In genomic region chr6:99013145-99013544, GRCh38 we compare ENCODE assay signal across 12 cellular contexts.
A peak's percentile ranks its signal among the peaks of the same experiment; 100 is the strongest.
DNase-seq lines count a peak whose midpoint lies in the region; ATAC-seq and TF ChIP-seq lines count a peak whose summit lies in the region.
"Had no signal": no experiment of that assay in that cellular context is flagged by ENCODE, and none has a peak within 500 bp of the region (broad histone marks: within the 10 kb centered on the region; RNA-seq: fewer than 3 reads in every experiment).

No MANE protein-coding gene starts in this region.

- no peaks in the 10 kb centered on the region for H3K9me3 ChIP-seq in endodermal cell (ENCODE audit: control insufficient read depth, low read length)
- H3K9me3 ChIP-seq in trophoblast cell (ENCODE audit: insufficient read depth, low read depth, low read length): no peaks in the 10 kb centered on the region
- H3K9me3 ChIP-seq in psoas muscle: no peaks in the 10 kb centered on the region
- H3K9me3 ChIP-seq: colonic mucosa had no signal

- no peak overlapping the region for H2BK120ac ChIP-seq in trophoblast cell (ENCODE audit: insufficient read depth, low read length, poor library complexity)

- no peaks in the 10 kb centered on the region for H3K27me3 Mint-ChIP-seq in endodermal cell (ENCODE audit: insufficient read depth)

- no peak overlapping the region for H2AFZ ChIP-seq in trophoblast cell (ENCODE audit: insufficient read depth, low read length, poor library complexity)

- no peak for ATAC-seq in psoas muscle
- ATAC-seq: natural killer cell had no signal

- no peak overlapping the region for H3K23ac ChIP-seq in trophoblast cell (ENCODE audit: low read length)

- no peak overlapping the region for H4K8ac ChIP-seq in trophoblast cell (ENCODE audit: low read depth, low read length)

- H3K27me3 ChIP-seq in endodermal cell (ENCODE audit: control insufficient read depth, insufficient read depth, low read length, poor library complexity, severe bottlenecking): no peaks in the 10 kb centered on the region
- H3K27me3 ChIP-seq in trophoblast cell (ENCODE audit: insufficient read depth, low read length): no peaks in the 10 kb centered on the region
- no peaks in the 10 kb centered on the region for H3K27me3 ChIP-seq in psoas muscle (ENCODE audit: insufficient read depth in 3 of 3, low read length in 2 of 3)
- H3K27me3 ChIP-seq: colonic mucosa had no signal

- no peaks in the 10 kb centered on the region for H3K36me3 Mint-ChIP-seq in endodermal cell (ENCODE audit: low read depth)
- H3K36me3 Mint-ChIP-seq: natural killer cell had no signal

- TF ChIP-seq CTCF in endodermal cell (conservative IDR thresholded peaks at IDR 0.05) (no peak), psoas muscle (IDR thresholded peaks at IDR 0.05) (no peak)

- no peak overlapping the region for H3K4me2 ChIP-seq in trophoblast cell (ENCODE audit: low read length)

- H2BK12ac ChIP-seq in trophoblast cell (ENCODE audit: low read length): no peak overlapping the region

- peak overlapping the region; percentile 30 for H3K27ac Mint-ChIP-seq in endodermal cell
- H3K27ac Mint-ChIP-seq: natural killer cell had no signal

- peaks cover 7% of the 10 kb centered on the region for H3K4me1 ChIP-seq in endodermal cell (ENCODE audit: control insufficient read depth, insufficient read depth, low read length)
- H3K4me1 ChIP-seq in trophoblast cell (ENCODE audit: control insufficient read depth in 1 of 2, insufficient read depth in 2 of 2, low read length in 2 of 2): no peaks in the 10 kb centered on the region
- no peaks in the 10 kb centered on the region for H3K4me1 ChIP-seq in psoas muscle
- H3K4me1 ChIP-seq: colonic mucosa had no signal

- WGBS in endodermal cell (ENCODE audit: insufficient coverage in 1 of 2, insufficient read length in 1 of 2), 2 experiments: 57 to 92% methylated on average over 1 to 2 of the region's 2 CpGs
- no CpG with 5 or more reads among the region's 2 CpGs for whole genome bisulfite sequencing in trophoblast cell (ENCODE audit: extremely low coverage, insufficient coverage, insufficient read length)
- 60 to 71% (median 63%) methylated on average over 2 of the region's 2 CpGs for WGBS in psoas muscle, 3 donors

- no peaks in the 10 kb centered on the region for H3K36me3 ChIP-seq in endodermal cell (ENCODE audit: control insufficient read depth, insufficient read depth, low read length)
- no peaks in the 10 kb centered on the region for H3K36me3 ChIP-seq in trophoblast cell (ENCODE audit: control insufficient read depth in 1 of 2, insufficient read depth in 2 of 2, low read length in 2 of 2)
- no peaks in the 10 kb centered on the region for H3K36me3 ChIP-seq in psoas muscle (ENCODE audit: insufficient read depth in 1 of 2, low read depth in 1 of 2)
- H3K36me3 ChIP-seq: colonic mucosa had no signal

- H3K79me1 ChIP-seq in trophoblast cell (ENCODE audit: low read length): no peaks in the 10 kb centered on the region

- no peaks in the 10 kb centered on the region for H3K9me3 Mint-ChIP-seq in endodermal cell

- peak; percentile 75 for DNase-seq in GM04503 (ENCODE audit: low read depth)
- DNase-seq in RKO (ENCODE audit: low spot score): peak; percentile 74
- DNase-seq in endodermal cell: no peak
- DNase-seq in trophoblast cell: peak; percentile 6 to 14
- no peak for DNase-seq in psoas muscle
- no peak for DNase-seq in KG1 (lab: John Stamatoyannopoulos, UW)
- no peak for DNase-seq in nucleus accumbens (lab: John Stamatoyannopoulos, UW)
- no peak for DNase-seq in GDM1 (lab: John Stamatoyannopoulos, UW)
- DNase-seq: colonic mucosa; DND-41; natural killer cell; stimulated activated naive CD4-positive, alpha-beta T cell had no signal

- no peak overlapping the region for H3K14ac ChIP-seq in trophoblast cell (ENCODE audit: low read length)

- intact Hi-C loops in psoas muscle (cut with DNase I): no loop called here

- H3K9ac ChIP-seq in endodermal cell (ENCODE audit: extremely low read depth, low read length, poor library complexity, severe bottlenecking) (no peak overlapping the region), trophoblast cell (ENCODE audit: low read length) (no peak overlapping the region)

- H4K91ac ChIP-seq in trophoblast cell (ENCODE audit: low read depth, low read length): no peak overlapping the region

- no peak overlapping the region for H3K4me3 ChIP-seq in endodermal cell (ENCODE audit: low read length)
- H3K4me3 ChIP-seq in trophoblast cell (ENCODE audit: low read depth, low read length): no peak overlapping the region
- H3K4me3 ChIP-seq in psoas muscle: no peak overlapping the region
- H3K4me3 ChIP-seq: colonic mucosa had no signal

- H3K27ac ChIP-seq in endodermal cell (ENCODE audit: low read depth, low read length) (no peak overlapping the region), trophoblast cell (ENCODE audit: low read depth, low read length) (no peak overlapping the region), psoas muscle (no peak overlapping the region)
- H3K27ac ChIP-seq: colonic mucosa had no signal

- no peak overlapping the region for H3K18ac ChIP-seq in trophoblast cell (ENCODE audit: low read length)

- no peak overlapping the region for H3K4ac ChIP-seq in trophoblast cell (ENCODE audit: low read depth, low read length)

- H4K12ac ChIP-seq in trophoblast cell (ENCODE audit: low read depth, low read length): no peak overlapping the region

- no peaks in the 10 kb centered on the region for H3K4me1 Mint-ChIP-seq in endodermal cell
- H3K4me1 Mint-ChIP-seq: natural killer cell had no signal

- no peak overlapping the region for H2AK5ac ChIP-seq in trophoblast cell (ENCODE audit: low read length)

- H3K79me2 ChIP-seq in trophoblast cell (ENCODE audit: control insufficient read depth, insufficient read depth, low read length, poor library complexity): no peaks in the 10 kb centered on the region

- no peak overlapping the region for H3K4me3 Mint-ChIP-seq in endodermal cell
- H3K4me3 Mint-ChIP-seq: natural killer cell had no signal

- no peak overlapping the region for H2BK5ac ChIP-seq in trophoblast cell (ENCODE audit: low read depth, low read length, poor library complexity)

Comparison
In these comparisons a context has a peak if more than half of its experiments do, and no peak if none do; other contexts are left out.
1. DNase-seq: peak in GM04503 (single experiment), RKO (single experiment) and trophoblast cell (2 of 2); none in endodermal cell (single experiment), psoas muscle (0 of 2), KG1 (single experiment), nucleus accumbens (0 of 56) and GDM1 (single experiment).